ENCODE assay signal across 9 cellular contexts in genomic region chr13:35953537-35954206, GRCh38.
DNase-seq lines count a peak whose midpoint lies in the region; ATAC-seq and TF ChIP-seq lines count a peak whose summit lies in the region.
"Had no signal": no experiment of that assay in that cellular context is flagged by ENCODE, and none has a peak within 500 bp of the region (broad histone marks: within the 10 kb centered on the region; RNA-seq: fewer than 3 reads in every experiment).

No MANE protein-coding gene starts in this region.

- peaks cover 13 to 33% of the 10 kb centered on the region in 2 donors for H3K4me1 ChIP-seq in thoracic aorta (ENCODE audit: control insufficient read depth in 1 of 2, low read depth in 2 of 2)

- H3K9me3 Mint-ChIP-seq in activated T-cell treated with anti-CD3 and anti-CD28 coated beads, Interleukin-2, amount 50 U/mL, for 24 hours: no peaks in the 10 kb centered on the region

- no peaks in the 10 kb centered on the region for H3K4me1 Mint-ChIP-seq in activated T-cell treated with anti-CD3 and anti-CD28 coated beads, Interleukin-2, amount 50 U/mL, for 24 hours (ENCODE audit: low read depth)
- H3K4me1 Mint-ChIP-seq: naive B cell had no signal

- H3K27me3 ChIP-seq in layer of hippocampus (ENCODE audit: control insufficient read depth, insufficient read depth, low read length): no peaks in the 10 kb centered on the region
- H3K27me3 ChIP-seq in thoracic aorta (replicated peaks; ENCODE audit: insufficient read depth): no peaks in the 10 kb centered on the region

- H3K27ac ChIP-seq in layer of hippocampus (ENCODE audit: low read depth, low read length) (peak overlapping the region; percentile 35), thoracic aorta (no peak overlapping the region)

- ATAC-seq in HG03354 (IDR thresholded peaks at IDR 0.05; ENCODE audit: poor library complexity, severe bottlenecking, unreplicated experiment) (peak; percentile 65), thoracic aorta (ENCODE audit: insufficient number of reproducible peaks, low FRiP score, low read depth) (peak; percentile 26), HG03139 (IDR thresholded peaks at IDR 0.05; ENCODE audit: unreplicated experiment) (no peak)

- no peaks in the 10 kb centered on the region for H3K36me3 Mint-ChIP-seq in activated T-cell treated with anti-CD3 and anti-CD28 coated beads, Interleukin-2, amount 50 U/mL, for 24 hours (ENCODE audit: low read depth)
- H3K36me3 Mint-ChIP-seq: naive B cell had no signal

- no peak overlapping the region for H3K27ac Mint-ChIP-seq in activated T-cell treated with anti-CD3 and anti-CD28 coated beads, Interleukin-2, amount 50 U/mL, for 24 hours
- H3K27ac Mint-ChIP-seq: naive B cell had no signal

- H3K4me3 Mint-ChIP-seq in activated T-cell treated with anti-CD3 and anti-CD28 coated beads, Interleukin-2, amount 50 U/mL, for 24 hours: no peak overlapping the region
- H3K4me3 Mint-ChIP-seq: naive B cell had no signal

- TF ChIP-seq CTCF in choroid plexus epithelial cell (conservative IDR thresholded peaks at IDR 0.05; ENCODE audit: low read depth, low read length): peak; percentile 86
- TF ChIP-seq CTCF in thoracic aorta (IDR thresholded peaks at IDR 0.05): peak; percentile 61

- no peaks in the 10 kb centered on the region for H3K9me3 ChIP-seq in thoracic aorta

- H3K4me3 ChIP-seq in choroid plexus epithelial cell (ENCODE audit: low read depth, low read length): peak overlapping the region; percentile 39
- H3K4me3 ChIP-seq in thoracic aorta: peak overlapping the region; percentile 47

- DNase-seq in COR-L47 (lab: John Stamatoyannopoulos, UW) (peak; percentile 98), NCI-H69 (lab: John Stamatoyannopoulos, UW) (peak; percentile 98), choroid plexus epithelial cell (ENCODE audit: low read depth) (peak; percentile 91), thoracic aorta (ENCODE audit: low spot score) (peak; percentile 25)
- DNase-seq in activated T-cell treated with anti-CD3 and anti-CD28 coated beads, Interleukin-2, amount 50 U/mL, for 24 hours: no peak
- DNase-seq: naive B cell had no signal

- no peaks in the 10 kb centered on the region for H3K27me3 Mint-ChIP-seq in activated T-cell treated with anti-CD3 and anti-CD28 coated beads, Interleukin-2, amount 50 U/mL, for 24 hours
- H3K27me3 Mint-ChIP-seq: naive B cell had no signal

- no peaks in the 10 kb centered on the region for H3K36me3 ChIP-seq in thoracic aorta
